In genomic region chr1:110408488-110408887, GRCh38 we compare ENCODE assay signal across 9 cellular contexts. TPM values are rescaled to one million over a fixed set of nuclear protein-coding genes. Genes with fewer than 3 reads are reported as not detected.
DNase-seq lines count a peak whose midpoint lies in the region; ATAC-seq and TF ChIP-seq lines count a peak whose summit lies in the region.
"Had no signal": no experiment of that assay in that cellular context is flagged by ENCODE, and none has a peak within 500 bp of the region (broad histone marks: within the 10 kb centered on the region; RNA-seq: fewer than 3 reads in every experiment).

No MANE protein-coding gene starts in this region.

- H3K4me1 Mint-ChIP-seq in MCF 10A (ENCODE audit: insufficient read depth, unreplicated experiment) (peaks cover 12% of the 10 kb centered on the region), naive B cell (peaks cover 20 to 52% (median 26%) of the 10 kb centered on the region in 3 donors)

- peaks cover 0 to 30% (median 6%) of the 10 kb centered on the region in 11 experiments; a peak in 9 of 22 replicates for H4K20me1 ChIP-seq in BLaER1 treated with 17β-estradiol and CSF1 and Interleukin-3, amounts not matched to agents 10 nM and 100 nM

- no peaks in the 10 kb centered on the region for H3K9me3 Mint-ChIP-seq in MCF 10A (ENCODE audit: unreplicated experiment)
- H3K9me3 Mint-ChIP-seq in naive B cell = no peaks in the 10 kb centered on the region

- H3K36me3 Mint-ChIP-seq in MCF 10A (ENCODE audit: insufficient read depth, unreplicated experiment) (peaks cover 20% of the 10 kb centered on the region), naive B cell (peaks cover 0 to 14% of the 10 kb centered on the region in 2 donors)

- ATAC-seq in naive B cell (ENCODE audit: low read depth in 2 of 2) (no peak), GM21360 (IDR thresholded peaks at IDR 0.05; ENCODE audit: unreplicated experiment) (no peak)

- H3K4me3 Mint-ChIP-seq in MCF 10A (ENCODE audit: unreplicated experiment) (peak overlapping the region; percentile 100), naive B cell (peak overlapping the region; percentile 44 to 100 (median 97))

- intact Hi-C loops in MCF 10A (cut with micrococcal nuclease) = loop anchor here (1.0 kb wide), 2 partner anchors 52 to 205 kb away; no protein-coding TSS in a partner anchor

- TF ChIP-seq CTCF in MCF 10A (IDR thresholded peaks at IDR 0.05; ENCODE audit: unreplicated experiment) = no peak

- H3K27me3 ChIP-seq in BLaER1 treated with 17β-estradiol and CSF1 and Interleukin-3, amounts not matched to agents 10 nM and 100 nM = no peaks in the 10 kb centered on the region
- H3K27me3 ChIP-seq in HUES6 (ENCODE audit: control insufficient read depth, insufficient read depth, low read length) = no peaks in the 10 kb centered on the region

- H3K27ac ChIP-seq in BLaER1 treated with 17β-estradiol and CSF1 and Interleukin-3, amounts not matched to agents 10 nM and 100 nM = peak overlapping the region in 4 of 11 experiments; percentile 88 to 93 (median 90); a peak in 6 of 22 replicates
- H3K27ac ChIP-seq in HUES6 (ENCODE audit: low read depth, low read length) = no peak overlapping the region

- peak overlapping the region; percentile 88 to 98 (median 93); a peak in 16 of 22 replicates for H3K9ac ChIP-seq in BLaER1 treated with 17β-estradiol and CSF1 and Interleukin-3, amounts not matched to agents 10 nM and 100 nM
- no peak overlapping the region for H3K9ac ChIP-seq in HUES6 (ENCODE audit: low read length)

- H3K27me3 Mint-ChIP-seq in MCF 10A (ENCODE audit: insufficient read depth, unreplicated experiment) = no peaks in the 10 kb centered on the region
- H3K27me3 Mint-ChIP-seq in naive B cell = no peaks in the 10 kb centered on the region

- H3K4me3 ChIP-seq in BLaER1 treated with 17β-estradiol and CSF1 and Interleukin-3, amounts not matched to agents 10 nM and 100 nM = peak overlapping the region; percentile 82 to 98 (median 89); a peak in 19 of 20 replicates
- peak overlapping the region; percentile 82 for H3K4me3 ChIP-seq in HUES6 (ENCODE audit: low read depth, low read length)

- H3K27ac Mint-ChIP-seq in MCF 10A (ENCODE audit: low read depth, unreplicated experiment) = peak overlapping the region; percentile 100
- H3K27ac Mint-ChIP-seq in naive B cell = peak overlapping the region; percentile 26 to 100 (median 98)

- BruUV-seq in MCF 10A (replicated peaks; lab: Mats Ljungman, UMichigan) = no TSS peak

- no peaks in the 10 kb centered on the region for H3K9me3 ChIP-seq in BLaER1 treated with 17β-estradiol and CSF1 and Interleukin-3, amounts not matched to agents 10 nM and 100 nM (replicated peaks in 1 of 11)
- H3K9me3 ChIP-seq in HUES6 (ENCODE audit: control insufficient read depth, insufficient read depth, low read depth, low read length) = no peaks in the 10 kb centered on the region

- peaks cover 24 to 30% (median 27%) of the 10 kb centered on the region in 11 experiments for H3K36me3 ChIP-seq in BLaER1 treated with 17β-estradiol and CSF1 and Interleukin-3, amounts not matched to agents 10 nM and 100 nM
- H3K36me3 ChIP-seq in HUES6 (ENCODE audit: control insufficient read depth, insufficient read depth, low read length) = peaks cover 21% of the 10 kb centered on the region

- CTCF ChIA-PET in MCF 10A (lab: Yijun Ruan, JAX) = interaction anchor here (0.7 to 16.5 kb wide), 15 partner anchors 15 to 1346 kb away, joined by 3 to 808 read pairs (median 5); partner anchors contain the start of gene PROK1

- POLR2A ChIA-PET in MCF 10A (lab: Yijun Ruan, JAX) = interaction anchor here (0.7 to 4.8 kb wide), 19 partner anchors 15 to 1987 kb away, joined by 3 to 114 read pairs (median 4); partner anchors contain the start of gene RBM15

- H3K4me1 ChIP-seq in BLaER1 treated with 17β-estradiol and CSF1 and Interleukin-3, amounts not matched to agents 10 nM and 100 nM = peaks cover 17 to 26% (median 20%) of the 10 kb centered on the region in 10 experiments
- peaks cover 4% of the 10 kb centered on the region; the same call in 1 of the 2 replicates for H3K4me1 ChIP-seq in HUES6 (ENCODE audit: control insufficient read depth, insufficient read depth, low read length)

- H3K4me2 ChIP-seq in BLaER1 treated with 17β-estradiol and CSF1 and Interleukin-3, amounts not matched to agents 10 nM and 100 nM = peak overlapping the region; percentile 79 to 92 (median 88)

- DNase-seq in MCF 10A (ENCODE audit: unreplicated experiment) (no peak), naive B cell (no peak), iPS-NIHi11 (ENCODE audit: low spot score) (no peak), AG20443 (ENCODE audit: low spot score) (no peak), NCI-H1417 treated with DMSO at 0.1 percent for 48 hours (lab: John Stamatoyannopoulos, UW) (no peak)
- DNase-seq: activated CD4-positive, alpha-beta T cell treated with anti-CD3 and anti-CD28 coated beads for 1 hour had no signal

RNA-seq across cellular contexts. Expression of gene LAMTOR5, which starts 1.0 kb away (rescaled TPM):
- 111 and 127 TPM in 2 replicates for total RNA-seq in MCF 10A (2022)
- 100 to 1,000 TPM; 472 to 651 (median 493) TPM for polyA plus RNA-seq in naive B cell (ENCODE audit: low read depth in 6 of 6)

RNA-seq across cellular contexts. Expression of gene SLC16A4, which starts 17.7 kb away (rescaled TPM):
- 9.8 and 11.0 TPM in 2 replicates for total RNA-seq in MCF 10A (2022)
- polyA plus RNA-seq in naive B cell (ENCODE audit: low read depth in 6 of 6) = 1 to 10 TPM in 4 of 6 donors, under 1 TPM in 1, not detected in 1; 0.77 to 1.9 (median 1.2) TPM

RNA-seq across cellular contexts. Expression of gene PROK1, which starts 42.5 kb away (rescaled TPM):
- total RNA-seq in MCF 10A (2022) = not detected in 2 replicates
- polyA plus RNA-seq in naive B cell (ENCODE audit: low read depth in 6 of 6) = under 1 TPM in 2 of 6 donors, not detected in 4; 0.21 to 0.71 TPM
